In the genomic region with DNA sequence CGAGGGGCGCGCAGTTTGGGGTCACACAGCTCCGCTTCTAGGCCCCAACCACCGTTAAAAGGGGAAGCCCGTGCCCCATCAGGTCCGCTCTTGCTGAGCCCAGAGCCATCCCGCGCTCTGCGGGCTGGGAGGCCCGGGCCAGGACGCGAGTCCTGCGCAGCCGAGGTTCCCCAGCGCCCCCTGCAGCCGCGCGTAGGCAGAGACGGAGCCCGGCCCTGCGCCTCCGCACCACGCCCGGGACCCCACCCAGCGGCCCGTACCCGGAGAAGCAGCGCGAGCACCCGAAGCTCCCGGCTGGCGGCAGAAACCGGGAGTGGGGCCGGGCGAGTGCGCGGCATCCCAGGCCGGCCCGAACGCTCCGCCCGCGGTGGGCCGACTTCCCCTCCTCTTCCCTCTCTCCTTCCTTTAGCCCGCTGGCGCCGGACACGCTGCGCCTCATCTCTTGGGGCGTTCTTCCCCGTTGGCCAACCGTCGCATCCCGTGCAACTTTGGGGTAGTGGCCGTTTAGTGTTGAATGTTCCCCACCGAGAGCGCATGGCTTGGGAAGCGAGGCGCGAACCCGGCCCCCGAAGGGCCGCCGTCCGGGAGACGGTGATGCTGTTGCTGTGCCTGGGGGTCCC, we compare ENCODE assay signal across 8 cellular contexts. TPM values are rescaled to one million over a fixed set of nuclear protein-coding genes. Genes with fewer than 3 reads are reported as not detected.
DNase-seq lines count a peak whose midpoint lies in the region; ATAC-seq and TF ChIP-seq lines count a peak whose summit lies in the region.

ITGA4 (plus strand) TSS at position 266 of the 620 bp plus-strand sequence; CDS start at position 535, 269 bp downstream.

- H3K4me1 ChIP-seq in rectal smooth muscle tissue (ENCODE audit: control insufficient read depth, insufficient read depth, low read length) (peaks cover 4% of the 10 kb centered on the region), vagina (peaks cover 20% of the 10 kb centered on the region)

- H3K27ac ChIP-seq in rectal smooth muscle tissue (ENCODE audit: low read depth, low read length) (no peak within 1 kb of the TSS), vagina (peak within 1 kb of the TSS; percentile 48)

- ATAC-seq in GM19395 (IDR thresholded peaks at IDR 0.05; ENCODE audit: unreplicated experiment) (peak; percentile 69), HG03520 (IDR thresholded peaks at IDR 0.05; ENCODE audit: unreplicated experiment) (peak; percentile 73), Right ventricle myocardium superior (ENCODE audit: poor library complexity) (peak; percentile 98)

- H3K4me1 Mint-ChIP-seq in activated naive CD4-positive, alpha-beta T cell treated with anti-CD3 and anti-CD28 coated beads for 36 hours (ENCODE audit: low read depth): peaks cover 39% of the 10 kb centered on the region

- DNase-seq in COLO668 (lab: John Stamatoyannopoulos, UW; ENCODE audit: unreplicated experiment) (peak; percentile 77), SK-N-DZ (ENCODE audit: low spot score) (peak; percentile 70), Right ventricle myocardium superior (peak; percentile 83), vagina (ENCODE audit: extremely low spot score in 2 of 2) (no peak)
- DNase-seq in activated naive CD4-positive, alpha-beta T cell treated with anti-CD3 and anti-CD28 coated beads for 36 hours: peak; percentile 88

- H3K36me3 Mint-ChIP-seq in activated naive CD4-positive, alpha-beta T cell treated with anti-CD3 and anti-CD28 coated beads for 36 hours (ENCODE audit: low read depth): no peaks in the 10 kb centered on the region

- H3K27me3 ChIP-seq in rectal smooth muscle tissue (ENCODE audit: control insufficient read depth, insufficient read depth, low read length): peaks cover 3% of the 10 kb centered on the region
- no peaks in the 10 kb centered on the region for H3K27me3 ChIP-seq in vagina

- peak within 1 kb of the TSS; percentile 58 for H3K9ac ChIP-seq in rectal smooth muscle tissue (ENCODE audit: low read length)

- peak within 1 kb of the TSS; percentile 82 for H3K4me3 ChIP-seq in rectal smooth muscle tissue (ENCODE audit: low read length)
- peak within 1 kb of the TSS; percentile 48 to 57 for H3K4me3 ChIP-seq in vagina

- no peaks in the 10 kb centered on the region for H3K9me3 ChIP-seq in vagina

- H3K9me3 Mint-ChIP-seq in activated naive CD4-positive, alpha-beta T cell treated with anti-CD3 and anti-CD28 coated beads for 36 hours: no peaks in the 10 kb centered on the region

- peak within 1 kb of the TSS; percentile 92 for H3K4me3 Mint-ChIP-seq in activated naive CD4-positive, alpha-beta T cell treated with anti-CD3 and anti-CD28 coated beads for 36 hours

- peak in 2 of 3 experiments; percentile 25 to 62 for TF ChIP-seq CTCF in vagina (IDR thresholded peaks at IDR 0.05)

- H3K36me3 ChIP-seq in rectal smooth muscle tissue (ENCODE audit: control insufficient read depth, insufficient read depth, low read length) (no peaks in the 10 kb centered on the region), vagina (no peaks in the 10 kb centered on the region)

- intact Hi-C loops in activated naive CD4-positive, alpha-beta T cell treated with anti-CD3 and anti-CD28 coated beads for 36 hours (cut with micrococcal nuclease): loop anchor here (1.0 to 5.0 kb wide), 7 partner anchors 18 to 380 kb away; no protein-coding TSS in a partner anchor
- intact Hi-C loops in Right ventricle myocardium superior (cut with DNase I) (no loop called here), vagina (cut with DNase I) (loop anchor here (1.0 kb wide), 1 partner anchor 36 kb away; no protein-coding TSS in a partner anchor)

- H3K27me3 Mint-ChIP-seq in activated naive CD4-positive, alpha-beta T cell treated with anti-CD3 and anti-CD28 coated beads for 36 hours (ENCODE audit: low read depth): no peaks in the 10 kb centered on the region

- H3K27ac Mint-ChIP-seq in activated naive CD4-positive, alpha-beta T cell treated with anti-CD3 and anti-CD28 coated beads for 36 hours: peak within 1 kb of the TSS; percentile 93

- CTCF ChIA-PET in activated naive CD4-positive, alpha-beta T cell treated with anti-CD3 and anti-CD28 coated beads for 36 hours (lab: Charles Lee): interaction anchor here (0.6 to 9.6 kb wide), 26 partner anchors 10 to 357 kb away, joined by 3 to 71 read pairs (median 4); no protein-coding TSS in a partner anchor

- no peak for TF ChIP-seq POLR2A in vagina (IDR thresholded peaks at IDR 0.05)

RNA-seq across cellular contexts. Expression of gene ITGA4, which starts in this region (rescaled TPM):
- 4.0 and 8.1 TPM in 2 replicates for polyA plus RNA-seq in SK-N-DZ (2014; cell fraction: cytosol; rRNA removed)
- 9.9 and 10.9 TPM in 2 replicates for polyA plus RNA-seq in SK-N-DZ (2014; cell fraction: nucleus; rRNA removed)
- 10 to 100 TPM; 26.6 to 27.8 TPM for total RNA-seq in activated naive CD4-positive, alpha-beta T cell treated with anti-CD3 and anti-CD28 coated beads for 36 hours
- total RNA-seq in Right ventricle myocardium superior: 0.89 TPM
- total RNA-seq in vagina: 4.9 TPM

Comparison
In these comparisons a context has a peak if more than half of its experiments do, and no peak if none do; other contexts are left out.
1. Peak in DNase-seq and ATAC-seq in Right ventricle myocardium superior; RNA of the gene not detected or under 1 TPM.
2. DNase-seq: peak in COLO668 (single experiment), SK-N-DZ (single experiment) and activated naive CD4-positive, alpha-beta T cell treated with anti-CD3 and anti-CD28 coated beads for 36 hours (single experiment); none in vagina (0 of 2).
3. Peak in every context shown above with its lines, with median percentiles within 50 percentile points of each other: ATAC-seq.